In genomic region chr15:82507087-82507486, GRCh38 we compare ENCODE assay signal across 5 cellular contexts. TPM values are rescaled to one million over a fixed set of nuclear protein-coding genes. Genes with fewer than 3 reads are reported as not detected.
DNase-seq lines count a peak whose midpoint lies in the region; ATAC-seq, FAIRE-seq and TF ChIP-seq lines count a peak whose summit lies in the region.
"Not testable (repeated sequence)": the region's sequence is repeated elsewhere in the genome, so short reads cannot be mapped to it uniquely, and the experiment has no call there.

No MANE protein-coding gene starts in this region.

- TF ChIP-seq CTCF in Calu3 (IDR thresholded peaks at IDR 0.05; ENCODE audit: unreplicated experiment); Panc1 (IDR thresholded peaks at IDR 0.05); K562 (IDR thresholded peaks at IDR 0.05 in 2 of 3, conservative IDR thresholded peaks at IDR 0.05 in 1 of 3; ENCODE audit: insufficient read depth in 2 of 3, low read depth in 1 of 3, low read length in 3 of 3); HepG2 (CRISPR knock-in tag; IDR thresholded peaks at IDR 0.05); smooth muscle cell (IDR thresholded peaks at IDR 0.05; ENCODE audit: borderline replicate concordance, insufficient read depth, poor library complexity, severe bottlenecking): not testable (repeated sequence)

- not testable (repeated sequence) for H3K4me2 ChIP-seq in K562 (ENCODE audit: insufficient read depth, low read length); HepG2 (ENCODE audit: low read depth, low read length); smooth muscle cell

- H3K27ac Mint-ChIP-seq in Calu3 (ENCODE audit: unreplicated experiment): not testable (repeated sequence)

- H3K4me3 ChIP-seq in Panc1 (ENCODE audit: low read depth in 2 of 2, low read length in 2 of 2); K562; HepG2 (replicated peaks in 1 of 3; ENCODE audit: insufficient read depth in 1 of 3, low read depth in 2 of 3, low read length in 3 of 3); smooth muscle cell: not testable (repeated sequence)

- H3K27me3 ChIP-seq in Panc1 (ENCODE audit: control insufficient read depth, insufficient read depth, low read length); K562 (ENCODE audit: control insufficient read depth in 2 of 2, insufficient read depth in 2 of 2, low read length in 2 of 2); HepG2 (ENCODE audit: control insufficient read depth in 1 of 2, insufficient read depth in 2 of 2, low read length in 2 of 2); smooth muscle cell (ENCODE audit: low read depth): not testable (repeated sequence)

- intact Hi-C loops in Calu3 (cut with micrococcal nuclease; ENCODE audit: unreplicated experiment); Panc1 (cut with micrococcal nuclease; ENCODE audit: unreplicated experiment); K562 (cut with micrococcal nuclease); HepG2 (cut with micrococcal nuclease; ENCODE audit: unreplicated experiment): not testable (repeated sequence)

- H3K9me3 ChIP-seq in Panc1 (ENCODE audit: control insufficient read depth, insufficient read depth, low read depth, low read length); K562 (replicated peaks; ENCODE audit: control insufficient read depth, insufficient read depth, low read depth, low read length); HepG2 (ENCODE audit: low read length); smooth muscle cell (replicated peaks; ENCODE audit: low read depth): not testable (repeated sequence)

- not testable (repeated sequence) for H2AFZ ChIP-seq in K562 (ENCODE audit: low read depth, low read length); HepG2 (ENCODE audit: low read length); smooth muscle cell (ENCODE audit: low read depth)

- not testable (repeated sequence) for H3K4me1 Mint-ChIP-seq in Calu3 (ENCODE audit: low read depth, unreplicated experiment)

- not testable (repeated sequence) for H3K36me3 ChIP-seq in Panc1 (ENCODE audit: control insufficient read depth, insufficient read depth, low read length); K562 (ENCODE audit: control insufficient read depth, insufficient read depth, low read length); HepG2 (replicated peaks in 1 of 2; ENCODE audit: control insufficient read depth in 1 of 2, insufficient read depth in 2 of 2, low read length in 2 of 2); smooth muscle cell (ENCODE audit: low read depth)

- in situ Hi-C loops in Panc1 (cut with HindIII; ENCODE audit: low pct_unique_long_range_greater_than_20kb, low sequenced_read_pairs); K562 (cut with MboI); HepG2 (cut with HindIII; ENCODE audit: extremely low pct_ligation_motif_present, low pct_unique_long_range_greater_than_20kb): not testable (repeated sequence)

- not testable (repeated sequence) for H4K20me1 ChIP-seq in K562 (replicated peaks; ENCODE audit: control insufficient read depth, insufficient read depth, low read length); HepG2 (ENCODE audit: insufficient read depth, low read length); smooth muscle cell (ENCODE audit: low read depth)

- TSS peak; percentile 4 for BruUV-seq in Calu3 (replicated peaks; lab: Mats Ljungman, UMichigan)
- BruUV-seq in Panc1 (replicated peaks; lab: Mats Ljungman, UMichigan): TSS peak; percentile 44
- BruUV-seq in K562 (replicated peaks; lab: Mats Ljungman, UMichigan): TSS peak; percentile 22
- TSS peak; percentile 21 for BruUV-seq in HepG2 (replicated peaks; lab: Mats Ljungman, UMichigan)

- not testable (repeated sequence) for H3K27me3 Mint-ChIP-seq in Calu3 (ENCODE audit: unreplicated experiment)

- H3K79me2 ChIP-seq in K562 (ENCODE audit: control insufficient read depth, insufficient read depth, low read length); HepG2 (ENCODE audit: insufficient read depth, low read length); smooth muscle cell (ENCODE audit: low read depth): not testable (repeated sequence)

- DNase-seq in Calu3; Panc1 (ENCODE audit: low read depth, low spot score); K562 (ENCODE audit: extremely low read depth in 1 of 4, low spot score in 3 of 4); HepG2 (ENCODE audit: low spot score); smooth muscle cell (lab: John Stamatoyannopoulos, UW; ENCODE audit: unreplicated experiment): not testable (repeated sequence)

- ATAC-seq in Panc1, HepG2: not testable (repeated sequence)
- ATAC-seq in K562: peak; percentile 69

- not testable (repeated sequence) for H3K4me1 ChIP-seq in Panc1 (ENCODE audit: control insufficient read depth, insufficient read depth, low read length); K562 (replicated peaks in 1 of 2; ENCODE audit: control insufficient read depth in 2 of 2, insufficient read depth in 2 of 2, low read length in 2 of 2); HepG2 (ENCODE audit: insufficient read depth, low read length); smooth muscle cell (ENCODE audit: low read depth)

- TF ChIP-seq EP300 in K562 (IDR thresholded peaks at IDR 0.05; ENCODE audit: low read length); HepG2 (IDR thresholded peaks at IDR 0.05; ENCODE audit: low read depth in 2 of 2, low read length in 2 of 2); HepG2 (CRISPR knock-in tag; IDR thresholded peaks at IDR 0.05; ENCODE audit: borderline replicate concordance): not testable (repeated sequence)

- H3K9me3 Mint-ChIP-seq in Calu3 (ENCODE audit: low read depth, unreplicated experiment): not testable (repeated sequence)

- TF ChIP-seq RAD21 in K562 (CRISPR knock-in tag; conservative IDR thresholded peaks at IDR 0.05 in 1 of 2, IDR thresholded peaks at IDR 0.05 in 1 of 2); HepG2 (CRISPR knock-in tag; IDR thresholded peaks at IDR 0.05): not testable (repeated sequence)

- not testable (repeated sequence) for H3K4me3 Mint-ChIP-seq in Calu3 (ENCODE audit: low read depth, unreplicated experiment)

- CTCF ChIA-PET in Calu3 (lab: Charles Lee); Panc1 (lab: Charles Lee); K562 (lab: Yijun Ruan, JAX; ENCODE audit: low intra/inter-chr PET ratio); HepG2 (lab: Yijun Ruan, JAX; ENCODE audit: low intra/inter-chr PET ratio, low total read pairs): not testable (repeated sequence)

- H3K27ac ChIP-seq in Panc1 (ENCODE audit: low read length); K562 (ENCODE audit: extremely low read depth, low read depth, low read length); HepG2 (ENCODE audit: extremely low read length, insufficient read depth, low read length): not testable (repeated sequence)
- peak overlapping the region; percentile 44 for H3K27ac ChIP-seq in smooth muscle cell (ENCODE audit: low read depth)

- POLR2A ChIA-PET in Panc1 (lab: Charles Lee); K562 (lab: Yijun Ruan, JAX); HepG2 (lab: Yijun Ruan, JAX): not testable (repeated sequence)

- not testable (repeated sequence) for H3K36me3 Mint-ChIP-seq in Calu3 (ENCODE audit: insufficient read depth, unreplicated experiment)

- not testable (repeated sequence) for FAIRE-seq in K562 (lab: Jason Lieb, UNC); HepG2 (lab: Jason Lieb, UNC)

- H3K9ac ChIP-seq in K562 (ENCODE audit: insufficient read depth in 1 of 2, low read depth in 2 of 2, low read length in 2 of 2); HepG2 (ENCODE audit: insufficient read depth, low read depth, low read length); smooth muscle cell (ENCODE audit: low read depth): not testable (repeated sequence)

- TF ChIP-seq POLR2A in K562 (conservative IDR thresholded peaks at IDR 0.05); HepG2 (IDR thresholded peaks at IDR 0.05; ENCODE audit: insufficient read depth in 1 of 2, low read depth in 2 of 2, low read length in 2 of 2): not testable (repeated sequence)

- WGBS in K562 (ENCODE audit: insufficient coverage, low coverage, missing lambda C conversion rate): 15% methylated on average over 1 of the region's 1 CpG
- 74% methylated on average over 1 of the region's 1 CpG for WGBS in HepG2 (ENCODE audit: low lambda C conversion rate)
- 81% methylated on average over 1 of the region's 1 CpG for WGBS in smooth muscle cell (ENCODE audit: low lambda C conversion rate)

- not testable (repeated sequence) for H3K9me1 ChIP-seq in K562 (ENCODE audit: control insufficient read depth, insufficient read depth, low read length)

- H3F3A ChIP-seq in smooth muscle cell (ENCODE audit: low read depth): not testable (repeated sequence)

RNA-seq across cellular contexts. Expression of gene RPS17, which starts 33.2 kb away (rescaled TPM):
- 1,584 and 1,695 TPM in 2 replicates for total RNA-seq in Calu3 (2022)
- 1,598 TPM for total RNA-seq in Panc1 (2021; ENCODE audit: unreplicated experiment)
- polyA plus RNA-seq in Panc1 (2012; ENCODE audit: insufficient read length): 1,239 TPM
- total RNA-seq in K562 (2011; cell fraction: chromatin; rRNA removed; ENCODE audit: low replicate concordance): 288 and 405 TPM in 2 replicates
- total RNA-seq in K562 (2011; cell fraction: nucleolus; rRNA removed): 802 and 812 TPM in 2 replicates
- total RNA-seq in K562 (2011; cell fraction: nucleoplasm; rRNA removed): 889 and 1,793 TPM in 2 replicates
- 4,669 and 6,363 TPM in 2 replicates for total RNA-seq in K562 (2014; rRNA removed)
- total RNA-seq in K562 (2014; rRNA removed; fragmentation: Illumina TruSeq; extraction: Trizol): 4,513 and 5,229 TPM in 2 replicates
- total RNA-seq in K562 (2015; rRNA removed; fragmentation: Illumina TruSeq; extraction: Trizol): 5,690 and 6,000 TPM in 2 replicates
- total RNA-seq in K562 (2021): 2,376 and 2,708 TPM in 2 replicates
- polyA plus RNA-seq in K562 (2011; rRNA removed): 5,062 and 5,477 TPM in 2 replicates
- 3,204 and 5,121 TPM in 2 replicates for polyA plus RNA-seq in K562 (2011; cell fraction: cytosol; rRNA removed)
- 1,138 and 2,084 TPM in 2 replicates for polyA plus RNA-seq in K562 (2011; cell fraction: nucleus; rRNA removed)
- 4,007 and 4,409 TPM in 2 replicates for polyA plus RNA-seq in K562 (2012)
- polyA plus RNA-seq in K562 (2014; fragmentation: Illumina TruSeq; extraction: Trizol): 2,686 and 3,105 TPM in 2 replicates
- 1,000 to 10,000 TPM; 1,988 to 2,233 TPM for polyA plus RNA-seq in K562 (2014; fragmentation: Nextera tagmentation; extraction: Ambion mirVana)
- polyA plus RNA-seq in K562 (2014; rRNA removed): 6,515 and 6,851 TPM in 2 replicates
- polyA minus RNA-seq in K562 (2011; rRNA and poly(A)+ RNA removed): 1,664 and 1,697 TPM in 2 replicates
- polyA minus RNA-seq in K562 (2011; cell fraction: cytosol; rRNA and poly(A)+ RNA removed): 653 and 953 TPM in 2 replicates
- 297 and 420 TPM in 2 replicates for polyA minus RNA-seq in K562 (2011; cell fraction: nucleus; rRNA and poly(A)+ RNA removed)
- total RNA-seq in HepG2 (2016; rRNA removed; fragmentation: Illumina TruSeq; extraction: Trizol): 2,570 and 3,054 TPM in 2 replicates
- total RNA-seq in HepG2 (2016; cell fraction: cytosol; rRNA removed; fragmentation: Illumina TruSeq; extraction: Trizol; ENCODE audit: low read depth): 4,994 and 5,490 TPM in 2 replicates
- total RNA-seq in HepG2 (2016; cell fraction: insoluble cytoplasmic fraction; rRNA removed; fragmentation: Illumina TruSeq; extraction: Trizol): 2,663 and 3,313 TPM in 2 replicates
- total RNA-seq in HepG2 (2016; cell fraction: membrane; rRNA removed; fragmentation: Illumina TruSeq; extraction: Trizol): 7,031 and 7,209 TPM in 2 replicates
- total RNA-seq in HepG2 (2016; cell fraction: nucleus; rRNA removed; fragmentation: Illumina TruSeq; extraction: Trizol): 929 and 985 TPM in 2 replicates
- polyA plus RNA-seq in HepG2 (2011; rRNA removed): 4,585 and 5,021 TPM in 2 replicates
- 5,951 and 6,864 TPM in 2 replicates for polyA plus RNA-seq in HepG2 (2011; cell fraction: cytosol; rRNA removed)
- 896 and 981 TPM in 2 replicates for polyA plus RNA-seq in HepG2 (2011; cell fraction: nucleus; rRNA removed)
- polyA plus RNA-seq in HepG2 (2012): 4,134 and 4,528 TPM in 2 replicates
- 6,185 and 6,219 TPM in 2 replicates for polyA plus RNA-seq in HepG2 (2016; cell fraction: cytosol; fragmentation: Illumina TruSeq; extraction: Trizol; ENCODE audit: low read depth)
- 3,184 and 3,595 TPM in 2 replicates for polyA plus RNA-seq in HepG2 (2016; cell fraction: insoluble cytoplasmic fraction; fragmentation: Illumina TruSeq; extraction: Trizol; ENCODE audit: low read depth)
- polyA plus RNA-seq in HepG2 (2016; cell fraction: membrane; fragmentation: Illumina TruSeq; extraction: Trizol; ENCODE audit: low read depth): 6,729 and 7,315 TPM in 2 replicates
- 1,646 and 1,776 TPM in 2 replicates for polyA plus RNA-seq in HepG2 (2016; cell fraction: nucleus; fragmentation: Illumina TruSeq; extraction: Trizol; ENCODE audit: insufficient read depth, low read depth)
- 329 and 1,099 TPM in 2 replicates for polyA minus RNA-seq in HepG2 (2011; rRNA and poly(A)+ RNA removed; ENCODE audit: low replicate concordance)
- 571 and 625 TPM in 2 replicates for polyA minus RNA-seq in HepG2 (2011; cell fraction: cytosol; rRNA and poly(A)+ RNA removed)
- polyA minus RNA-seq in HepG2 (2011; cell fraction: nucleus; rRNA and poly(A)+ RNA removed): 313 and 389 TPM in 2 replicates
- total RNA-seq in smooth muscle cell: 3,589 and 4,582 TPM in 2 replicates
- polyA plus RNA-seq in smooth muscle cell: 592 and 663 TPM in 2 replicates
